Comparison of ENCODE assay signal across 1 cellular context in the genomic region with DNA sequence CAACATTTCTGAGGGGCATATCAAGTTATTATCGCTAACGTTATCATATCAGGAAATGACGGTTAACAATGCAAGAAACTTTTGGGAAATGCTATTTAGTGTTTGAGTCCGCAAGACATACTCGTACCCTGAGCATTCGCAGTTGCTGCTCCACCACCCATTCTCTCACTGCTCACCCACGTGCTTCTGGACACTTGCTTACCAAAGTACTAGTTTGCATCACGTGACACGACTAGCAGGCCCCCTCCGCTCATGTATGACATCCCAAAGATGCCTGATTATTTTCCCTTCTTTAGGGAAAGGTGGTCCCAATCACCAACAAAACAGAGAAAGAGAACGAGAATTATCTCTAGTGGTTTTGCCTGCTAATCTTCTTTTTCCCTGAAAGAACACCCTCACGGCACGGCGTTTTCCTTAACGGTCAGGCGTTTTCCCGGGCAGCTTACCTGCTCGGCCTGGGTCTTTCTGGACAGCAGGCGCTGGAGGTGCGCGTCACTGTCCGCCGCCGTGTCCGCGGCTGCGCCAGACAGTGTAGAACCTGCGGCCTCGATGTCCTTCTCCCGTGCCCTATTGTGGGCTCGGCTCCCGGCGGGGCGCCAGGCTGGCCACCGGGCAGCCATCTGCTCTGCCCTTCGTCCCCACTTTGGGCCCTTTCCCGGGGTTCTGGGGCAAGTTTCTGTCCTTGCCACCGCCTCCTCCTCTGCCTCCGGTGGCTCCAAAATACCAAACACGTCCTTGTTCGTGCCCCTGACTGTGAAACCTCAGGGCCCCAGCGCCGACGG.
TF ChIP-seq lines count a peak whose summit lies in the region.

Gene SUPV3L1 (plus strand): TSS at position 492 of the 782 bp plus-strand sequence. CDS start 58 bp downstream, at position 550.

TF ChIP-seq in HepG2, 621 proteins besides CTCF, POLR2A, EP300 and RAD21 (continued from another document and continues in another):
- peak; percentile 94 for TF ChIP-seq ARID4A (CRISPR knock-in tag; IDR thresholded peaks at IDR 0.05; ENCODE audit: borderline replicate concordance)
- TF ChIP-seq ZNF607 (CRISPR knock-in tag; IDR thresholded peaks at IDR 0.05; ENCODE audit: borderline replicate concordance): no peak; the same call in 1 of the 2 replicates
- no peak for TF ChIP-seq ZNF674 (CRISPR knock-in tag; IDR thresholded peaks at IDR 0.05; ENCODE audit: low read depth)
- no peak for TF ChIP-seq ZNF333 (CRISPR knock-in tag; IDR thresholded peaks at IDR 0.05; ENCODE audit: borderline replicate concordance)
- TF ChIP-seq MBNL3 (CRISPR knock-in tag; conservative IDR thresholded peaks at IDR 0.05): no peak
- TF ChIP-seq PLRG1 (conservative IDR thresholded peaks at IDR 0.05): no peak
- TF ChIP-seq SOX13 (IDR thresholded peaks at IDR 0.05): no peak
- TF ChIP-seq SOX13 (CRISPR knock-in tag; conservative IDR thresholded peaks at IDR 0.05 in 1 of 2, IDR thresholded peaks at IDR 0.05 in 1 of 2): 0 out of 4 replicates have a peak, but pooled peaks of 1 of the 2 experiments have one; percentile 7
- peak in 1 of 2 experiments; percentile 65; a peak in 1 of 4 replicates for TF ChIP-seq NR2F1 (CRISPR knock-in tag; IDR thresholded peaks at IDR 0.05)
- TF ChIP-seq POGK (CRISPR knock-in tag; conservative IDR thresholded peaks at IDR 0.05): peak; percentile 62
- peak; percentile 91 for TF ChIP-seq ZFX (CRISPR knock-in tag; IDR thresholded peaks at IDR 0.05; ENCODE audit: low read depth)
- TF ChIP-seq MEIS1 (CRISPR knock-in tag; IDR thresholded peaks at IDR 0.05; ENCODE audit: borderline replicate concordance): peak; percentile 70
- TF ChIP-seq ZNF589 (CRISPR knock-in tag; conservative IDR thresholded peaks at IDR 0.05): no peak
- TF ChIP-seq, protein P1, sequence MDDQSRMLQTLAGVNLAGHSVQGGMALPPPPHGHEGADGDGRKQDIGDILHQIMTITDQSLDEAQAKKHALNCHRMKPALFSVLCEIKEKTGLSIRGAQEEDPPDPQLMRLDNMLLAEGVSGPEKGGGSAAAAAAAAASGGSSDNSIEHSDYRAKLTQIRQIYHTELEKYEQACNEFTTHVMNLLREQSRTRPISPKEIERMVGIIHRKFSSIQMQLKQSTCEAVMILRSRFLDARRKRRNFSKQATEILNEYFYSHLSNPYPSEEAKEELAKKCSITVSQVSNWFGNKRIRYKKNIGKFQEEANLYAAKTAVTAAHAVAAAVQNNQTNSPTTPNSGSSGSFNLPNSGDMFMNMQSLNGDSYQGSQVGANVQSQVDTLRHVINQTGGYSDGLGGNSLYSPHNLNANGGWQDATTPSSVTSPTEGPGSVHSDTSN (CRISPR knock-in tag; IDR thresholded peaks at IDR 0.05; ENCODE audit: borderline replicate concordance): no peak
- TF ChIP-seq, protein P2, sequence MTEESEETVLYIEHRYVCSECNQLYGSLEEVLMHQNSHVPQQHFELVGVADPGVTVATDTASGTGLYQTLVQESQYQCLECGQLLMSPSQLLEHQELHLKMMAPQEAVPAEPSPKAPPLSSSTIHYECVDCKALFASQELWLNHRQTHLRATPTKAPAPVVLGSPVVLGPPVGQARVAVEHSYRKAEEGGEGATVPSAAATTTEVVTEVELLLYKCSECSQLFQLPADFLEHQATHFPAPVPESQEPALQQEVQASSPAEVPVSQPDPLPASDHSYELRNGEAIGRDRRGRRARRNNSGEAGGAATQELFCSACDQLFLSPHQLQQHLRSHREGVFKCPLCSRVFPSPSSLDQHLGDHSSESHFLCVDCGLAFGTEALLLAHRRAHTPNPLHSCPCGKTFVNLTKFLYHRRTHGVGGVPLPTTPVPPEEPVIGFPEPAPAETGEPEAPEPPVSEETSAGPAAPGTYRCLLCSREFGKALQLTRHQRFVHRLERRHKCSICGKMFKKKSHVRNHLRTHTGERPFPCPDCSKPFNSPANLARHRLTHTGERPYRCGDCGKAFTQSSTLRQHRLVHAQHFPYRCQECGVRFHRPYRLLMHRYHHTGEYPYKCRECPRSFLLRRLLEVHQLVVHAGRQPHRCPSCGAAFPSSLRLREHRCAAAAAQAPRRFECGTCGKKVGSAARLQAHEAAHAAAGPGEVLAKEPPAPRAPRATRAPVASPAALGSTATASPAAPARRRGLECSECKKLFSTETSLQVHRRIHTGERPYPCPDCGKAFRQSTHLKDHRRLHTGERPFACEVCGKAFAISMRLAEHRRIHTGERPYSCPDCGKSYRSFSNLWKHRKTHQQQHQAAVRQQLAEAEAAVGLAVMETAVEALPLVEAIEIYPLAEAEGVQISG (CRISPR knock-in tag; IDR thresholded peaks at IDR 0.05): peak; percentile 80
- peak; percentile 35 for TF ChIP-seq RBM39 (IDR thresholded peaks at IDR 0.05; ENCODE audit: low read depth, low read length, poor library complexity, severe bottlenecking)
- no peak for TF ChIP-seq ZNF652 (CRISPR knock-in tag; IDR thresholded peaks at IDR 0.05; ENCODE audit: borderline replicate concordance, low read depth)
- no peak for TF ChIP-seq ZNF292 (CRISPR knock-in tag; IDR thresholded peaks at IDR 0.05; ENCODE audit: borderline replicate concordance, low read depth)
- TF ChIP-seq MBD4 (IDR thresholded peaks at IDR 0.05; ENCODE audit: borderline replicate concordance, low read length): no peak
- no peak for TF ChIP-seq ETS1 (CRISPR knock-in tag; IDR thresholded peaks at IDR 0.05)
- peak; percentile 76; the same call in 1 of the 2 replicates for TF ChIP-seq SRF (IDR thresholded peaks at IDR 0.05; ENCODE audit: low read depth, low read length)
- TF ChIP-seq, protein P3, sequence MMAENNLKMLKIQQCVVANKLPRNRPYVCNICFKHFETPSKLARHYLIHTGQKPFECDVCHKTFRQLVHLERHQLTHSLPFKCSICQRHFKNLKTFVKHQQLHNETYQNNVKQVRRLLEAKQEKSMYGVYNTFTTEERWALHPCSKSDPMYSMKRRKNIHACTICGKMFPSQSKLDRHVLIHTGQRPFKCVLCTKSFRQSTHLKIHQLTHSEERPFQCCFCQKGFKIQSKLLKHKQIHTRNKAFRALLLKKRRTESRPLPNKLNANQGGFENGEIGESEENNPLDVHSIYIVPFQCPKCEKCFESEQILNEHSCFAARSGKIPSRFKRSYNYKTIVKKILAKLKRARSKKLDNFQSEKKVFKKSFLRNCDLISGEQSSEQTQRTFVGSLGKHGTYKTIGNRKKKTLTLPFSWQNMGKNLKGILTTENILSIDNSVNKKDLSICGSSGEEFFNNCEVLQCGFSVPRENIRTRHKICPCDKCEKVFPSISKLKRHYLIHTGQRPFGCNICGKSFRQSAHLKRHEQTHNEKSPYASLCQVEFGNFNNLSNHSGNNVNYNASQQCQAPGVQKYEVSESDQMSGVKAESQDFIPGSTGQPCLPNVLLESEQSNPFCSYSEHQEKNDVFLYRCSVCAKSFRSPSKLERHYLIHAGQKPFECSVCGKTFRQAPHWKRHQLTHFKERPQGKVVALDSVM (CRISPR knock-in tag; IDR thresholded peaks at IDR 0.05): no peak
- peak; percentile 48 for TF ChIP-seq ZNF501 (CRISPR knock-in tag; IDR thresholded peaks at IDR 0.05)
- no peak for TF ChIP-seq ZNF550 (CRISPR knock-in tag; IDR thresholded peaks at IDR 0.05; ENCODE audit: borderline replicate concordance)
- peak; percentile 26; the same call in 1 of the 2 replicates for TF ChIP-seq MIXL1 (CRISPR knock-in tag; IDR thresholded peaks at IDR 0.05)
- TF ChIP-seq, protein P4, sequence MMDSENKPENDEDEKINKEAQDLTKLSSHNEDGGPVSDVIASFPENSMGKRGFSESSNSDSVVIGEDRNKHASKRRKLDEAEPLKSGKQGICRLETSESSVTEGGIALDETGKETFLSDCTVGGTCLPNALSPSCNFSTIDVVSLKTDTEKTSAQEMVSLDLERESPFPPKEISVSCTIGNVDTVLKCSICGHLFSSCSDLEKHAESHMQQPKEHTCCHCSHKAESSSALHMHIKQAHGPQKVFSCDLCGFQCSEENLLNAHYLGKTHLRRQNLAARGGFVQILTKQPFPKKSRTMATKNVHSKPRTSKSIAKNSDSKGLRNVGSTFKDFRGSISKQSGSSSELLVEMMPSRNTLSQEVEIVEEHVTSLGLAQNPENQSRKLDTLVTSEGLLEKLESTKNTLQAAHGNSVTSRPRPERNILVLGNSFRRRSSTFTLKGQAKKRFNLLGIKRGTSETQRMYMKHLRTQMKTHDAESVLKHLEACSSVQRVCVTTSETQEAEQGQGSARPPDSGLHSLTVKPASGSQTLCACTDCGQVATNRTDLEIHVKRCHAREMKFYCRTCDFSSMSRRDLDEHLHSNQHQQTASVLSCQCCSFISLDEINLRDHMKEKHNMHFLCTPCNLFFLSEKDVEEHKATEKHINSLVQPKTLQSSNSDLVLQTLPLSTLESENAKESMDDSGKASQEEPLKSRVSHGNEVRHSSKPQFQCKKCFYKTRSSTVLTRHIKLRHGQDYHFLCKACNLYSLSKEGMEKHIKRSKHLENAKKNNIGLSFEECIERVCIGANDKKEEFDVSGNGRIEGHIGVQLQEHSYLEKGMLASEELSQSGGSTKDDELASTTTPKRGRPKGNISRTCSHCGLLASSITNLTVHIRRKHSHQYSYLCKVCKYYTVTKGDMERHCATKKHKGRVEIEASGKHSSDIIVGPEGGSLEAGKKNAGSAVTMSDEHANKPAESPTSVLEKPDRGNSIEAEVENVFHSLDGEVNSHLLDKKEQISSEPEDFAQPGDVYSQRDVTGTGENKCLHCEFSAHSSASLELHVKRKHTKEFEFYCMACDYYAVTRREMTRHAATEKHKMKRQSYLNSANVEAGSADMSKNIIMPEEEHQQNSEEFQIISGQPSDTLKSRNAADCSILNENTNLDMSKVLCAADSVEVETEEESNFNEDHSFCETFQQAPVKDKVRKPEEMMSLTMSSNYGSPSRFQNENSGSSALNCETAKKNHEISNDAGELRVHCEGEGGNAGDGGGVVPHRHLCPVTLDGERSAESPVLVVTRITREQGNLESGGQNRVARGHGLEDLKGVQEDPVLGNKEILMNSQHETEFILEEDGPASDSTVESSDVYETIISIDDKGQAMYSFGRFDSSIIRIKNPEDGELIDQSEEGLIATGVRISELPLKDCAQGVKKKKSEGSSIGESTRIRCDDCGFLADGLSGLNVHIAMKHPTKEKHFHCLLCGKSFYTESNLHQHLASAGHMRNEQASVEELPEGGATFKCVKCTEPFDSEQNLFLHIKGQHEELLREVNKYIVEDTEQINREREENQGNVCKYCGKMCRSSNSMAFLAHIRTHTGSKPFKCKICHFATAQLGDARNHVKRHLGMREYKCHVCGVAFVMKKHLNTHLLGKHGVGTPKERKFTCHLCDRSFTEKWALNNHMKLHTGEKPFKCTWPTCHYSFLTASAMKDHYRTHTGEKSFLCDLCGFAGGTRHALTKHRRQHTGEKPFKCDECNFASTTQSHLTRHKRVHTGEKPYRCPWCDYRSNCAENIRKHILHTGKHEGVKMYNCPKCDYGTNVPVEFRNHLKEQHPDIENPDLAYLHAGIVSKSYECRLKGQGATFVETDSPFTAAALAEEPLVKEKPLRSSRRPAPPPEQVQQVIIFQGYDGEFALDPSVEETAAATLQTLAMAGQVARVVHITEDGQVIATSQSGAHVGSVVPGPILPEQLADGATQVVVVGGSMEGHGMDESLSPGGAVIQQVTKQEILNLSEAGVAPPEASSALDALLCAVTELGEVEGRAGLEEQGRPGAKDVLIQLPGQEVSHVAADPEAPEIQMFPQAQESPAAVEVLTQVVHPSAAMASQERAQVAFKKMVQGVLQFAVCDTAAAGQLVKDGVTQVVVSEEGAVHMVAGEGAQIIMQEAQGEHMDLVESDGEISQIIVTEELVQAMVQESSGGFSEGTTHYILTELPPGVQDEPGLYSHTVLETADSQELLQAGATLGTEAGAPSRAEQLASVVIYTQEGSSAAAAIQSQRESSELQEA (CRISPR knock-in tag; IDR thresholded peaks at IDR 0.05; ENCODE audit: not compliant biosample characterization): no peak
- no peak for TF ChIP-seq SNAI1 (CRISPR knock-in tag; IDR thresholded peaks at IDR 0.05; ENCODE audit: borderline replicate concordance)
- no peak for TF ChIP-seq ZFP41 (CRISPR knock-in tag; IDR thresholded peaks at IDR 0.05; ENCODE audit: borderline replicate concordance)
